ENCODE assay signal across 9 cellular contexts in the genomic region with DNA sequence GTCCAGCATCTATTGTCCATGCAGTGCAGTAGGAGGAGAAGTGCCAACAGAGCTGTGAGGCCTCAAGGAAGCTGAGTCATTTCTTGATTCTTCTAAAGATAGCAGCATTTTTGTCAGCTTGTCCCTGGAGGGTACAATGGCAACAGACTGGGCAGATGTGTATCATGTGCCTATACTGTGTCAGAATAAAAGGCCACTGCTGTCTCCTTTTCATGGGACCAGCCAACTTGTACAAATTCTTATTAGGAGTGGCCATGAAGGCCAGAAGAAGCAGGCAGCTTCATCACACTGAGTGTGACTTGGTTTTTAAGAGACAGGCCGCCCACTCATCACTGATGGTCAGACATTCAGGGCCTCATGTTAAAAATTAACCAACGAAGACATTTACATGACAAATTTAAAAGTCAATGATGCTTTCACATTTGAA.
A peak's percentile ranks its signal among the peaks of the same experiment; 100 is the strongest.
DNase-seq lines count a peak whose midpoint lies in the region; ATAC-seq, FAIRE-seq and TF ChIP-seq lines count a peak whose summit lies in the region.
"Had no signal": no experiment of that assay in that cellular context is flagged by ENCODE, and none has a peak within 500 bp of the region (broad histone marks: within the 10 kb centered on the region; RNA-seq: fewer than 3 reads in every experiment).

No MANE protein-coding gene starts in this region.

- CTCF ChIA-PET in GM10248 (lab: Yijun Ruan, JAX) = interaction anchor here (1.4 to 4.5 kb wide), 5 partner anchors 15 to 71 kb away, joined by 3 to 15 read pairs (median 5); no protein-coding TSS in a partner anchor

- POLR2A ChIA-PET in GM10248 (lab: Yijun Ruan, JAX) = no interaction called here

- DNase-seq in GM10248 (ENCODE audit: extremely low spot score) = peak; percentile 32
- DNase-seq in choroid plexus epithelial cell (ENCODE audit: low read depth) = peak; percentile 16
- no peak for DNase-seq in frontal cortex (ENCODE audit: low spot score in 2 of 2)
- DNase-seq in DMS114 treated with DMSO at 0.1 percent for 48 hours (lab: John Stamatoyannopoulos, UW; ENCODE audit: unreplicated experiment) = no peak
- no peak for DNase-seq in SHP77 (lab: John Stamatoyannopoulos, UW)
- no peak for DNase-seq in BE2C

- FAIRE-seq in frontal cortex (lab: Jason Lieb, UNC) = no peak

- no peaks in the 10 kb centered on the region for H3K36me3 ChIP-seq in BE2C

- H3K27me3 ChIP-seq in BE2C = no peaks in the 10 kb centered on the region

- ATAC-seq in GM21526 (IDR thresholded peaks at IDR 0.05; ENCODE audit: low FRiP score, unreplicated experiment) (peak; percentile 90), HG03432 (IDR thresholded peaks at IDR 0.05; ENCODE audit: unreplicated experiment) (peak; percentile 96)
- ATAC-seq: Panc1 had no signal

- no peaks in the 10 kb centered on the region for H3K9me3 ChIP-seq in BE2C

- no peaks in the 10 kb centered on the region for H3K4me1 ChIP-seq in BE2C

- TF ChIP-seq CTCF in GM10248 (IDR thresholded peaks at IDR 0.05; ENCODE audit: control extremely low read depth, extremely low read depth, low read depth, missing control alignments) (no peak), choroid plexus epithelial cell (conservative IDR thresholded peaks at IDR 0.05; ENCODE audit: low read depth, low read length) (no peak), BE2C (IDR thresholded peaks at IDR 0.05; ENCODE audit: low read depth, low read length) (no peak)

- H3K4me3 ChIP-seq in choroid plexus epithelial cell (ENCODE audit: low read depth, low read length) (no peak overlapping the region), BE2C (ENCODE audit: low read depth, low read length) (no peak overlapping the region)

Comparison
In these comparisons a context has a peak if more than half of its experiments do, and no peak if none do; other contexts are left out.
1. DNase-seq: peak in GM10248 (single experiment) and choroid plexus epithelial cell (single experiment); none in frontal cortex (0 of 2), DMS114 treated with DMSO at 0.1 percent for 48 hours (single experiment), SHP77 (0 of 2) and BE2C (single experiment).